Comparison of ENCODE assay signal across 25 cellular contexts in the genomic region with DNA sequence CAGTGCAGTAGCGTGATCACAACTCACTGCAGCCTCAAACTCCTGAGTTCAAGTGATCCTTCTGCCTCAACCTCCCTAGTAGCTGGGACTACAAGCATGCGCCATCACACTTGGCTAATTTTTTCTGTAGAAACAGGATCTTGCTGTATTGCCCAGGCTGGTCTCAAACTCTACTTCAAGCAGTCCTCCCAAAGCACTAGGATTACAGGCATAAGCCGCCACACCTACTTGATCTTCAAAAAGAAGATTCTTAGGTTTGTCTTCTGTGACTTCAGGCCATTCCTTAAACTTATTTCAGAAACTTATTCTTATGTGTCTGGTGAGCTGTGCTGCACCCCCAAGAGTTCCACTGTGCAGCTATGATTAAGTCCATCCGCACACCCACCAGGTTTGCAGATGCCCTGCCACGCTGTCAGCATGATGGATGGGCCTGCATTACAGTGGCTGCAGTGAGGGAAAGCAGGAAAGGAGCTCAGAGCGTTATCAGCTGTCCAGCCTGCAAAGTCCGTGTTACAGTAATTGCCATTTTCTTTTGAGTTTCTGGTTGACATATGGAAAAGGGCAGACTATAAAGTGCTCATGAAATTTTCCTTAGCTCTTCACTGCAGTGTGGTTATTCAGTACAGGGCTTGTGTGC.
A peak's percentile ranks its signal among the peaks of the same experiment; 100 is the strongest.
DNase-seq lines count a peak whose midpoint lies in the region; ATAC-seq and TF ChIP-seq lines count a peak whose summit lies in the region.
"Had no signal": no experiment of that assay in that cellular context is flagged by ENCODE, and none has a peak within 500 bp of the region (broad histone marks: within the 10 kb centered on the region; RNA-seq: fewer than 3 reads in every experiment).

No MANE protein-coding gene starts in this region.

- no peaks in the 10 kb centered on the region for H4K20me1 ChIP-seq in GM23338 (replicated peaks; ENCODE audit: insufficient read depth)

- H3K4me1 ChIP-seq in Caco-2 (peaks cover 83% of the 10 kb centered on the region), GM23338 (ENCODE audit: insufficient read depth) (peaks cover 10% of the 10 kb centered on the region), sigmoid colon (no peaks in the 10 kb centered on the region)
- H3K4me1 ChIP-seq: psoas muscle had no signal

- POLR2A ChIA-PET in Caco-2 (lab: Charles Lee): no interaction called here

- H2AFZ ChIP-seq in GM23338: no peak overlapping the region

- no peaks in the 10 kb centered on the region for H3F3A ChIP-seq in GM23338 (replicated peaks; ENCODE audit: low read depth)

- H3K4me3 ChIP-seq in Caco-2 (ENCODE audit: low read depth, low read length) (peak overlapping the region; percentile 12; the same call in 1 of the 2 replicates), GM23338 (no peak overlapping the region), sigmoid colon (no peak overlapping the region)
- H3K4me3 ChIP-seq: psoas muscle had no signal

- no peak for TF ChIP-seq POLR2A in sigmoid colon (IDR thresholded peaks at IDR 0.05)

- H3K27ac Mint-ChIP-seq in Caco-2 (ENCODE audit: unreplicated experiment) (peak overlapping the region; percentile 88), brain (peak overlapping the region in 3 of 5 experiments; percentile 30 to 92 (median 69)), nephron (peak overlapping the region; percentile 61 to 89 (median 77)), GM23338 (no peak overlapping the region)
- H3K27ac Mint-ChIP-seq: immature natural killer cell; natural killer cell treated with Interleukin-12 subunit alpha and Interleukin-12 subunit beta and Interleukin-15 and Interleukin-18, amount 100 ng/mL, for 72 hours had no signal

- ATAC-seq in HG02884 (IDR thresholded peaks at IDR 0.05; ENCODE audit: unreplicated experiment) (no peak), esophagus mucosa (no peak), GM23338 (no peak)
- ATAC-seq: natural killer cell treated with Interleukin-12 subunit alpha and Interleukin-12 subunit beta and Interleukin-15 and Interleukin-18, amount 100 ng/mL, for 72 hours; psoas muscle had no signal

- H3K4me1 Mint-ChIP-seq in Caco-2 (ENCODE audit: low read depth, unreplicated experiment): peaks cover 68% of the 10 kb centered on the region
- H3K4me1 Mint-ChIP-seq in brain: peaks cover 47% of the 10 kb centered on the region
- H3K4me1 Mint-ChIP-seq in nephron: peaks cover 19% of the 10 kb centered on the region
- peaks cover 15% of the 10 kb centered on the region; the same call in 2 of the 3 replicates for H3K4me1 Mint-ChIP-seq in GM23338
- H3K4me1 Mint-ChIP-seq: CD4-positive, alpha-beta memory T cell; immature natural killer cell had no signal

- H3K36me3 Mint-ChIP-seq in Caco-2 (ENCODE audit: insufficient read depth, unreplicated experiment) (peaks cover 9% of the 10 kb centered on the region), brain (peaks cover 3% of the 10 kb centered on the region), nephron (ENCODE audit: low read depth) (no peaks in the 10 kb centered on the region), GM23338 (ENCODE audit: low read depth) (no peaks in the 10 kb centered on the region)
- H3K36me3 Mint-ChIP-seq: CD4-positive, alpha-beta memory T cell; immature natural killer cell; natural killer cell treated with Interleukin-12 subunit alpha and Interleukin-12 subunit beta and Interleukin-15 and Interleukin-18, amount 100 ng/mL, for 72 hours had no signal

- TF ChIP-seq CTCF in Caco-2 (IDR thresholded peaks at IDR 0.05; ENCODE audit: insufficient read depth in 1 of 2, low read depth in 1 of 2, low read length in 1 of 2, severe bottlenecking in 1 of 2, unreplicated experiment in 1 of 2) (no peak), brain (conservative IDR thresholded peaks at IDR 0.05) (no peak), nephron (IDR thresholded peaks at IDR 0.05; ENCODE audit: unreplicated experiment in 3 of 3) (no peak), GM23338 (conservative IDR thresholded peaks at IDR 0.05; ENCODE audit: low read depth in 2 of 2) (no peak), sigmoid colon (IDR thresholded peaks at IDR 0.05) (no peak)

- H3K27me3 ChIP-seq in Caco-2 (replicated peaks; ENCODE audit: control insufficient read depth, insufficient read depth, low read length): no peaks in the 10 kb centered on the region
- no peaks in the 10 kb centered on the region for H3K27me3 ChIP-seq in GM23338 (ENCODE audit: insufficient read depth)
- H3K27me3 ChIP-seq in sigmoid colon: no peaks in the 10 kb centered on the region

- TF ChIP-seq EP300 in sigmoid colon (IDR thresholded peaks at IDR 0.05): no peak

- H3K9me3 Mint-ChIP-seq in Caco-2 (ENCODE audit: unreplicated experiment) (no peaks in the 10 kb centered on the region), brain (no peaks in the 10 kb centered on the region), nephron (no peaks in the 10 kb centered on the region), GM23338 (no peaks in the 10 kb centered on the region)
- H3K9me3 Mint-ChIP-seq: CD4-positive, alpha-beta memory T cell; immature natural killer cell; natural killer cell treated with Interleukin-12 subunit alpha and Interleukin-12 subunit beta and Interleukin-15 and Interleukin-18, amount 100 ng/mL, for 72 hours had no signal

- peak overlapping the region; percentile 64 for H3K4me3 Mint-ChIP-seq in Caco-2 (ENCODE audit: unreplicated experiment)
- no peak overlapping the region for H3K4me3 Mint-ChIP-seq in brain
- H3K4me3 Mint-ChIP-seq in nephron: no peak overlapping the region
- no peak overlapping the region for H3K4me3 Mint-ChIP-seq in GM23338
- H3K4me3 Mint-ChIP-seq: CD4-positive, alpha-beta memory T cell; immature natural killer cell; natural killer cell treated with Interleukin-12 subunit alpha and Interleukin-12 subunit beta and Interleukin-15 and Interleukin-18, amount 100 ng/mL, for 72 hours had no signal

- DNase-seq in Caco-2: peak; percentile 54 to 83
- DNase-seq in NCI-H2227 treated with DMSO at 0.1 percent for 48 hours (lab: John Stamatoyannopoulos, UW): peak; percentile 67
- DNase-seq in GM23338 (ENCODE audit: low spot score): no peak
- no peak for DNase-seq in sigmoid colon
- DNase-seq: activated CD4-positive, alpha-beta T cell treated with anti-CD3 and anti-CD28 coated beads, Interleukin-2, amount 50 U/mL, for 48 hours; activated naive CD4-positive, alpha-beta T cell; activated T-cell treated with anti-CD3 and anti-CD28 coated beads for 4 hours; amygdala; CD4-positive, alpha-beta memory T cell; effector memory CD4-positive, alpha-beta T cell; HCEC 1CT; head of caudate nucleus; immature natural killer cell; NCI-H2029; NCI-H510A treated with DMSO at 0.1 percent for 48 hours; psoas muscle; Right ventricle myocardium superior; substantia nigra; T-helper 2 cell had no signal

- H3K9me3 ChIP-seq in Caco-2 (no peaks in the 10 kb centered on the region), sigmoid colon (no peaks in the 10 kb centered on the region)
- H3K9me3 ChIP-seq: psoas muscle had no signal

- WGBS in sigmoid colon, 2 donors: 58 to 81% methylated on average over 7 of the region's 7 CpGs

- H3K9me2 ChIP-seq in GM23338 (ENCODE audit: insufficient read depth): no peaks in the 10 kb centered on the region; the same call in 1 of the 2 replicates

- no peaks in the 10 kb centered on the region for H3K36me3 ChIP-seq in Caco-2 (ENCODE audit: control insufficient read depth, insufficient read depth, low read length)
- H3K36me3 ChIP-seq in GM23338 (ENCODE audit: insufficient read depth): no peaks in the 10 kb centered on the region
- H3K36me3 ChIP-seq in sigmoid colon: no peaks in the 10 kb centered on the region

- intact Hi-C loops in Caco-2 (cut with micrococcal nuclease; ENCODE audit: unreplicated experiment): loop anchor here (1.0 to 2.0 kb wide), 3 partner anchors 23 to 112 kb away; no protein-coding TSS in a partner anchor
- intact Hi-C loops in sigmoid colon (cut with DNase I): no loop called here

- no TSS peak for BruUV-seq in Caco-2 (replicated peaks; lab: Mats Ljungman, UMichigan)

- CTCF ChIA-PET in Caco-2 (lab: Charles Lee): no interaction called here

- H3K27ac ChIP-seq in GM23338 (ENCODE audit: low read depth) (no peak overlapping the region), sigmoid colon (no peak overlapping the region)
- H3K27ac ChIP-seq: HL-60, psoas muscle had no signal

- H3K27me3 Mint-ChIP-seq in Caco-2 (ENCODE audit: insufficient read depth, unreplicated experiment) (no peaks in the 10 kb centered on the region), brain (no peaks in the 10 kb centered on the region), nephron (ENCODE audit: low read depth) (no peaks in the 10 kb centered on the region), GM23338 (ENCODE audit: insufficient read depth, low read depth, poor library complexity) (peaks cover 3% of the 10 kb centered on the region)

- no peaks in the 10 kb centered on the region for H3K79me2 ChIP-seq in GM23338 (replicated peaks; ENCODE audit: insufficient read depth)

- no peak overlapping the region for H3K4me2 ChIP-seq in GM23338

TF ChIP-seq in GM23338, 12 proteins besides CTCF, POLR2A, EP300 and RAD21 (continues in another document):
- TF ChIP-seq POLR2AphosphoS5 (IDR thresholded peaks at IDR 0.05; ENCODE audit: low read depth) (no peak), ZNF331 (CRISPR knock-in tag; IDR thresholded peaks at IDR 0.05; ENCODE audit: low read depth) (no peak), EZH2 (IDR thresholded peaks at IDR 0.05; ENCODE audit: low read depth, unreplicated experiment) (no peak)
- TF ChIP-seq, protein P1, sequence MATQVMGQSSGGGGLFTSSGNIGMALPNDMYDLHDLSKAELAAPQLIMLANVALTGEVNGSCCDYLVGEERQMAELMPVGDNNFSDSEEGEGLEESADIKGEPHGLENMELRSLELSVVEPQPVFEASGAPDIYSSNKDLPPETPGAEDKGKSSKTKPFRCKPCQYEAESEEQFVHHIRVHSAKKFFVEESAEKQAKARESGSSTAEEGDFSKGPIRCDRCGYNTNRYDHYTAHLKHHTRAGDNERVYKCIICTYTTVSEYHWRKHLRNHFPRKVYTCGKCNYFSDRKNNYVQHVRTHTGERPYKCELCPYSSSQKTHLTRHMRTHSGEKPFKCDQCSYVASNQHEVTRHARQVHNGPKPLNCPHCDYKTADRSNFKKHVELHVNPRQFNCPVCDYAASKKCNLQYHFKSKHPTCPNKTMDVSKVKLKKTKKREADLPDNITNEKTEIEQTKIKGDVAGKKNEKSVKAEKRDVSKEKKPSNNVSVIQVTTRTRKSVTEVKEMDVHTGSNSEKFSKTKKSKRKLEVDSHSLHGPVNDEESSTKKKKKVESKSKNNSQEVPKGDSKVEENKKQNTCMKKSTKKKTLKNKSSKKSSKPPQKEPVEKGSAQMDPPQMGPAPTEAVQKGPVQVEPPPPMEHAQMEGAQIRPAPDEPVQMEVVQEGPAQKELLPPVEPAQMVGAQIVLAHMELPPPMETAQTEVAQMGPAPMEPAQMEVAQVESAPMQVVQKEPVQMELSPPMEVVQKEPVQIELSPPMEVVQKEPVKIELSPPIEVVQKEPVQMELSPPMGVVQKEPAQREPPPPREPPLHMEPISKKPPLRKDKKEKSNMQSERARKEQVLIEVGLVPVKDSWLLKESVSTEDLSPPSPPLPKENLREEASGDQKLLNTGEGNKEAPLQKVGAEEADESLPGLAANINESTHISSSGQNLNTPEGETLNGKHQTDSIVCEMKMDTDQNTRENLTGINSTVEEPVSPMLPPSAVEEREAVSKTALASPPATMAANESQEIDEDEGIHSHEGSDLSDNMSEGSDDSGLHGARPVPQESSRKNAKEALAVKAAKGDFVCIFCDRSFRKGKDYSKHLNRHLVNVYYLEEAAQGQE (IDR thresholded peaks at IDR 0.05; ENCODE audit: unreplicated experiment): no peak

Comparison
In these comparisons a context has a peak if more than half of its experiments do, and no peak if none do; other contexts are left out.
1. DNase-seq: peak in Caco-2 (2 of 2) and NCI-H2227 treated with DMSO at 0.1 percent for 48 hours (single experiment); none in GM23338 (single experiment) and sigmoid colon (single experiment).